Comparison of ENCODE assay signal across 1 cellular context in genomic region chr19:35907377-35907745, GRCh38.
TF ChIP-seq lines count a peak whose summit lies in the region.

No MANE protein-coding gene starts in this region.

TF ChIP-seq in A549, 52 proteins besides CTCF, POLR2A, EP300 and RAD21:
- no peak for TF ChIP-seq SREBF2 (IDR thresholded peaks at IDR 0.05)
- no peak for TF ChIP-seq TFCP2L1 (CRISPR knock-in tag; IDR thresholded peaks at IDR 0.05)
- no peak for TF ChIP-seq CHD2 (IDR thresholded peaks at IDR 0.05; ENCODE audit: low read length, partially characterized antibody)
- no peak for TF ChIP-seq CBX8 (IDR thresholded peaks at IDR 0.05)
- no peak for TF ChIP-seq ZNF302 (CRISPR knock-in tag; IDR thresholded peaks at IDR 0.05)
- TF ChIP-seq RNF2 (IDR thresholded peaks at IDR 0.05; ENCODE audit: borderline replicate concordance, low read depth), result no peak
- no peak for TF ChIP-seq NPAS2 (CRISPR knock-in tag; IDR thresholded peaks at IDR 0.05; ENCODE audit: borderline replicate concordance)
- no peak for TF ChIP-seq RARB (CRISPR knock-in tag; IDR thresholded peaks at IDR 0.05)
- no peak for TF ChIP-seq EHF (CRISPR knock-in tag; IDR thresholded peaks at IDR 0.05)
- TF ChIP-seq HOXA7 (CRISPR knock-in tag; IDR thresholded peaks at IDR 0.05), result no peak
- TF ChIP-seq NFE2L2 (conservative IDR thresholded peaks at IDR 0.05; ENCODE audit: low read length), result no peak
- no peak for TF ChIP-seq HMGXB4 (CRISPR knock-in tag; IDR thresholded peaks at IDR 0.05; ENCODE audit: borderline replicate concordance)
- TF ChIP-seq GATA3 (IDR thresholded peaks at IDR 0.05; ENCODE audit: borderline replicate concordance), result no peak
- no peak for TF ChIP-seq HEYL (CRISPR knock-in tag; IDR thresholded peaks at IDR 0.05)
- TF ChIP-seq REST (IDR thresholded peaks at IDR 0.05), result no peak
- TF ChIP-seq POLR2AphosphoS2 (conservative IDR thresholded peaks at IDR 0.05; ENCODE audit: low read length), result no peak
- no peak for TF ChIP-seq ZSCAN20 (CRISPR knock-in tag; IDR thresholded peaks at IDR 0.05)
